9 cellular contexts compared by ENCODE assay signal in genomic region chr22:38455063-38455529, GRCh38. TPM values are rescaled to one million over a fixed set of nuclear protein-coding genes. Genes with fewer than 3 reads are reported as not detected.
DNase-seq lines count a peak whose midpoint lies in the region; ATAC-seq and TF ChIP-seq lines count a peak whose summit lies in the region.
"Had no signal": no experiment of that assay in that cellular context is flagged by ENCODE, and none has a peak within 500 bp of the region (broad histone marks: within the 10 kb centered on the region; RNA-seq: fewer than 3 reads in every experiment).

KCNJ4 (minus strand) TSS chr22:38455199; CDS start chr22:38428132, 27,067 bp downstream.

- no peak for TF ChIP-seq EP300 in gastroesophageal sphincter (IDR thresholded peaks at IDR 0.05)

- H3K9ac ChIP-seq in ES-I3 (ENCODE audit: low read depth, low read length) = peak within 1 kb of the TSS; percentile 62

- DNase-seq in WERI-Rb-1 (no peak), psoas muscle (no peak), NCI-H510A (lab: John Stamatoyannopoulos, UW) (no peak), NCI-H1436 treated with DMSO at 0.1 percent for 48 hours (lab: John Stamatoyannopoulos, UW) (no peak), Kasumi-1 (lab: John Stamatoyannopoulos, UW) (no peak), adrenal gland (no peak)
- DNase-seq: T1000 had no signal

- H3K27ac ChIP-seq in WERI-Rb-1 (peak within 1 kb of the TSS; percentile 71), gastroesophageal sphincter (no peak within 1 kb of the TSS), psoas muscle (no peak within 1 kb of the TSS), adrenal gland (no peak within 1 kb of the TSS)

- peaks cover 19% of the 10 kb centered on the region for H3K4me1 ChIP-seq in ES-I3 (ENCODE audit: insufficient read depth, low read length)
- H3K4me1 ChIP-seq in gastroesophageal sphincter = peaks cover 0 to 28% (median 8%) of the 10 kb centered on the region in 3 donors
- H3K4me1 ChIP-seq in psoas muscle = no peaks in the 10 kb centered on the region
- H3K4me1 ChIP-seq in adrenal gland (replicated peaks in 1 of 2) = peaks cover 0 to 8% of the 10 kb centered on the region in 2 donors

- intact Hi-C loops in psoas muscle (cut with DNase I) (loop anchor here in 1 of 2 donors (5.0 kb wide), 1 partner anchor 43 kb away; no protein-coding TSS in a partner anchor), adrenal gland (cut with DNase I) (no loop called here)

- H3K27me3 ChIP-seq in WERI-Rb-1 (ENCODE audit: insufficient read depth, low read depth, severe bottlenecking) (no peaks in the 10 kb centered on the region), gastroesophageal sphincter (peaks cover 95% of the 10 kb centered on the region), psoas muscle (ENCODE audit: insufficient read depth in 3 of 3, low read length in 2 of 3) (peaks cover 0 to 92% (median 22%) of the 10 kb centered on the region in 3 donors), adrenal gland (peaks cover 26% of the 10 kb centered on the region)

- no peaks in the 10 kb centered on the region for H3K36me3 ChIP-seq in ES-I3 (ENCODE audit: insufficient read depth, low read length)
- H3K36me3 ChIP-seq in WERI-Rb-1 = no peaks in the 10 kb centered on the region; the same call in 1 of the 2 replicates
- no peaks in the 10 kb centered on the region for H3K36me3 ChIP-seq in gastroesophageal sphincter
- H3K36me3 ChIP-seq in psoas muscle (ENCODE audit: insufficient read depth in 1 of 2, low read depth in 1 of 2) = no peaks in the 10 kb centered on the region
- no peaks in the 10 kb centered on the region for H3K36me3 ChIP-seq in adrenal gland (replicated peaks in 1 of 2)

- ATAC-seq in gastroesophageal sphincter (no peak), psoas muscle (no peak)

- TF ChIP-seq POLR2A in gastroesophageal sphincter (IDR thresholded peaks at IDR 0.05) (no peak), adrenal gland (IDR thresholded peaks at IDR 0.05) (no peak)

- WGBS in gastroesophageal sphincter (ENCODE audit: low coverage in 1 of 2), 2 donors = no CpG with 5 or more reads among the region's 78 CpGs
- WGBS in psoas muscle, 3 donors = 0 to 1% (median 0%) methylated on average over 1 to 78 of the region's 78 CpGs
- 0 to 1% (median 1%) methylated on average over 13 to 78 of the region's 78 CpGs; no CpG with 5 or more reads in 1 of the 4 donors for WGBS in adrenal gland, 4 donors

- H3K4me3 ChIP-seq in WERI-Rb-1 (ENCODE audit: low read depth, low read length) (peak within 1 kb of the TSS; percentile 48), gastroesophageal sphincter (peak within 1 kb of the TSS; percentile 18 to 55), psoas muscle (peak within 1 kb of the TSS; percentile 62), adrenal gland (peak within 1 kb of the TSS in 1 of 4 donors; percentile 65)

- H3K9me3 ChIP-seq in ES-I3 (ENCODE audit: control insufficient read depth, insufficient read depth, low read length) (no peaks in the 10 kb centered on the region), WERI-Rb-1 (ENCODE audit: severe bottlenecking) (no peaks in the 10 kb centered on the region), gastroesophageal sphincter (no peaks in the 10 kb centered on the region), psoas muscle (no peaks in the 10 kb centered on the region), adrenal gland (replicated peaks in 1 of 3) (no peaks in the 10 kb centered on the region)

- TF ChIP-seq CTCF in WERI-Rb-1 (IDR thresholded peaks at IDR 0.05; ENCODE audit: low read depth, low read length) (no peak), gastroesophageal sphincter (IDR thresholded peaks at IDR 0.05) (no peak), psoas muscle (IDR thresholded peaks at IDR 0.05) (no peak), adrenal gland (IDR thresholded peaks at IDR 0.05) (no peak)

RNA-seq across cellular contexts. Expression of gene KCNJ4, which starts in this region (rescaled TPM):
- total RNA-seq in gastroesophageal sphincter (not detected), psoas muscle (not detected), adrenal gland (under 1 TPM in 4 of 8 donors, not detected in 4; 0.20 to 0.38 (median 0.31) TPM)
- polyA plus RNA-seq in psoas muscle (under 1 TPM in 1 of 3 donors, not detected in 2; 0.01 TPM), adrenal gland (under 1 TPM; 0.07 to 0.56 (median 0.27) TPM)
